In the genomic region with DNA sequence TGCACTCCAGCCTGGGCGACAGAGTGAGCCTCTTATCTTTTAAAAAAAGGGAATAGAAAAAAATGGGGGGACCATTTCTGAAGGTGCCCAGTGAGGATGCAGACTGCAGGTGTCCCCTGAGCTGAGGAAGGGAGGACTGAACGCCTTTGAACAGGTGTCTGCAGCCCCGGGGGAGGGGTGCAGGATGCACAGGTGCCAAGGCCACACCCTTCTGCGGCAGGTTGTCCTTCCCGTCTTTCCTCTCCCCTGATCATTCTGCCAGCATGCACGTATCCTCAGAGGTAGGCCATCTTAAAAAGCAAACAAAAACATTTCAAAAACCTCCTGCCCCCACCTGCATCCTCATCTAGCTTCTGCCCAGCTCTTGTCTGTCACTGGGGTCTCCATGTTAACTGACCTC, we compare ENCODE assay signal across 19 cellular contexts.
DNase-seq lines count a peak whose midpoint lies in the region; ATAC-seq and TF ChIP-seq lines count a peak whose summit lies in the region.
"Had no signal": no experiment of that assay in that cellular context is flagged by ENCODE, and none has a peak within 500 bp of the region (broad histone marks: within the 10 kb centered on the region; RNA-seq: fewer than 3 reads in every experiment).

No MANE protein-coding gene starts in this region.

- H3K36me3 ChIP-seq in mucosa of descending colon (ENCODE audit: low read depth): no peaks in the 10 kb centered on the region
- H3K36me3 ChIP-seq: Peyer's patch had no signal

- no peak overlapping the region for H3K27ac Mint-ChIP-seq in stimulated activated naive B cell treated with anti-CD40 and anti-IgM and Interleukin-4, amounts not matched to agents 10 μg/mL and 1 μg/mL and 100 μg/mL, for 72 hours

- no peak overlapping the region for H3K4me3 Mint-ChIP-seq in stimulated activated naive B cell treated with anti-CD40 and anti-IgM and Interleukin-4, amounts not matched to agents 10 μg/mL and 1 μg/mL and 100 μg/mL, for 72 hours
- H3K4me3 Mint-ChIP-seq: CD8-positive, alpha-beta memory T cell had no signal

- intact Hi-C loops in mucosa of descending colon (cut with DNase I, micrococcal nuclease): no loop called here

- H3K4me1 Mint-ChIP-seq in stimulated activated naive B cell treated with anti-CD40 and anti-IgM and Interleukin-4, amounts not matched to agents 10 μg/mL and 1 μg/mL and 100 μg/mL, for 72 hours: peaks cover 7 to 12% of the 10 kb centered on the region in 2 donors
- H3K4me1 Mint-ChIP-seq: CD8-positive, alpha-beta memory T cell had no signal

- no peaks in the 10 kb centered on the region for H3K9me3 ChIP-seq in mucosa of descending colon
- H3K9me3 ChIP-seq: A549; BLaER1 treated with 17β-estradiol and CSF1 and Interleukin-3, amounts not matched to agents 10 nM and 100 nM; Peyer's patch had no signal

- no peaks in the 10 kb centered on the region for H3K4me1 ChIP-seq in mucosa of descending colon (ENCODE audit: low read depth)
- H3K4me1 ChIP-seq: A549, Peyer's patch had no signal

- DNase-seq in NCI-H2196 (lab: John Stamatoyannopoulos, UW; ENCODE audit: unreplicated experiment) (peak; percentile 17), NCI-H2196 treated with DMSO at 0.1 percent for 48 hours (lab: John Stamatoyannopoulos, UW; ENCODE audit: unreplicated experiment) (no peak), NCI-H146 treated with DMSO at 0.1 percent for 48 hours (lab: John Stamatoyannopoulos, UW; ENCODE audit: unreplicated experiment) (peak; percentile 79), NCI-H748 (lab: John Stamatoyannopoulos, UW; ENCODE audit: unreplicated experiment) (peak; percentile 91), mucosa of descending colon (peak in 2 of 3 donors; percentile 14 to 37), mucosa of gallbladder (ENCODE audit: low spot score) (no peak), NCI-H524 treated with DMSO at 0.1 percent for 48 hours (lab: John Stamatoyannopoulos, UW) (no peak)
- DNase-seq in stimulated activated naive B cell treated with anti-CD40 and anti-IgM and Interleukin-4, amounts not matched to agents 10 μg/mL and 1 μg/mL and 100 μg/mL, for 72 hours: no peak
- DNase-seq: CD8-positive, alpha-beta memory T cell; GM23248; NCI-H1694 treated with DMSO at 0.1 percent for 48 hours; NCI-H2227 treated with DMSO at 0.1 percent for 48 hours; NCI-H82; Peyer's patch had no signal

- ATAC-seq in mucosa of descending colon: peak; percentile 72
- no peak for ATAC-seq in stimulated activated naive B cell treated with anti-CD40 and anti-IgM and Interleukin-4, amounts not matched to agents 10 μg/mL and 1 μg/mL and 100 μg/mL, for 72 hours (replicated peaks)
- ATAC-seq: HCT116, Right ventricle myocardium inferior had no signal

- H3K27me3 Mint-ChIP-seq in stimulated activated naive B cell treated with anti-CD40 and anti-IgM and Interleukin-4, amounts not matched to agents 10 μg/mL and 1 μg/mL and 100 μg/mL, for 72 hours: no peaks in the 10 kb centered on the region
- H3K27me3 Mint-ChIP-seq: CD8-positive, alpha-beta memory T cell had no signal

- peaks cover 43 to 50% of the 10 kb centered on the region in 2 donors for H3K36me3 Mint-ChIP-seq in stimulated activated naive B cell treated with anti-CD40 and anti-IgM and Interleukin-4, amounts not matched to agents 10 μg/mL and 1 μg/mL and 100 μg/mL, for 72 hours

- TF ChIP-seq CTCF in mucosa of descending colon (IDR thresholded peaks at IDR 0.05): no peak

- H3K4me3 ChIP-seq in mucosa of descending colon: no peak overlapping the region
- H3K4me3 ChIP-seq: A549; BLaER1 treated with 17β-estradiol and CSF1 and Interleukin-3, amounts not matched to agents 10 nM and 100 nM; GM23248; K562; Peyer's patch had no signal

- H3K9me3 Mint-ChIP-seq in stimulated activated naive B cell treated with anti-CD40 and anti-IgM and Interleukin-4, amounts not matched to agents 10 μg/mL and 1 μg/mL and 100 μg/mL, for 72 hours: no peaks in the 10 kb centered on the region
- H3K9me3 Mint-ChIP-seq: CD8-positive, alpha-beta memory T cell had no signal

Comparison
In these comparisons a context has a peak if more than half of its experiments do, and no peak if none do; other contexts are left out.
1. DNase-seq: peak in NCI-H2196 (single experiment), NCI-H146 treated with DMSO at 0.1 percent for 48 hours (single experiment), NCI-H748 (single experiment) and mucosa of descending colon (2 of 3); none in NCI-H2196 treated with DMSO at 0.1 percent for 48 hours (single experiment), stimulated activated naive B cell treated with anti-CD40 and anti-IgM and Interleukin-4, amounts not matched to agents 10 μg/mL and 1 μg/mL and 100 μg/mL, for 72 hours (single experiment), mucosa of gallbladder (single experiment) and NCI-H524 treated with DMSO at 0.1 percent for 48 hours (single experiment).